17 cellular contexts compared by ENCODE assay signal in the genomic region with DNA sequence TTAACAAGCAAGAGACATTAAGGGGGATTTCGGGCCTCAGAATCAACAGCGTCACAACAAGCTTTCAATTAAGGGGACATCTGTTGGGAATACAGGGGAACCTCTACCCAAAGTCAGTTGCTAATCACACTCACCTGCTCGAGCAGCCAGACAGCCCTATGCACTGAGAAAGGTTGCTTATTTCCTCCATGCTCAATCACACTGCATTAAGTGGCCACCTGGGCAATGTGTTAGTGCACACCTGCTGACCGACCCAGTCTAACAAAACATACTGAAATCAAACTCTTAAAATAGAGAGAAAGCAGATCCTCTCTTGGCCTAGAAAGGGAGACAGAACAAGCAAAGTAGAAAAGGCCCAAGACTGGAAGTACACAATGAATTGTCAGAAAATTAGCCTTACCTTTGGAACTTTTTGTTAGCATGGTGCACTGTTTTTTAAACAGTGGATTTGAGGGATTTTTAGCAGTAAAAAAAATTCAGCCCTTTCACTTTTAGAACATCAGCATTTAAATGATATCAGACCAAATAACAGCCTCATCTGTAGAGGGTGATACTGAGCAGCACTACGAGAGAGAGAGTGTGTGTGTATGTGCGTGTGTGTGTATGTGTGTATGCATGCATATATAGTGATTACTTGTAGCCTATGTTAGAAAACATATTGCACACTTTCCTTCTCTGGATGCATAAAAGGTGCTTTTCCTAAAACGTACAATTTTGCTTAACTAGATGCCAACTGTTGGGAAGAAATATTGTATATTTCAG.
DNase-seq lines count a peak whose midpoint lies in the region; TF ChIP-seq lines count a peak whose summit lies in the region.
"Had no signal": no experiment of that assay in that cellular context is flagged by ENCODE, and none has a peak within 500 bp of the region (broad histone marks: within the 10 kb centered on the region; RNA-seq: fewer than 3 reads in every experiment).

No MANE protein-coding gene starts in this region.

- H2AFZ ChIP-seq in MM.1S (ENCODE audit: low read length), result peak overlapping the region; percentile 51

- H3K27me3 ChIP-seq in MM.1S (replicated peaks; ENCODE audit: insufficient read depth, low read length), result no peaks in the 10 kb centered on the region
- H3K27me3 ChIP-seq: esophagus muscularis mucosa had no signal

- peaks cover 22% of the 10 kb centered on the region for H3F3A ChIP-seq in MM.1S (ENCODE audit: insufficient read depth, low read length)

- no peaks in the 10 kb centered on the region for H3K9me3 ChIP-seq in MM.1S (replicated peaks; ENCODE audit: insufficient read depth, low read length)
- H3K9me3 ChIP-seq: esophagus muscularis mucosa had no signal

- peak overlapping the region; percentile 61 for H3K4me2 ChIP-seq in MM.1S (ENCODE audit: low read depth, low read length)

- peaks cover 7% of the 10 kb centered on the region for H3K4me1 ChIP-seq in MM.1S (ENCODE audit: low read length)
- H3K4me1 ChIP-seq: esophagus muscularis mucosa had no signal

- intact Hi-C loops in activated CD4-positive, alpha-beta T cell treated with anti-CD3 and anti-CD28 coated beads, Interleukin-2, amount 10 ng/mL, durations not matched to agents 24 days and 14 days (cut with micrococcal nuclease), result no loop called here

- H4K20me1 ChIP-seq in MM.1S (ENCODE audit: insufficient read depth, low read length), result no peaks in the 10 kb centered on the region

- peak; percentile 84 for DNase-seq in MM.1S
- peak; percentile 70 for DNase-seq in NCI-H2081 treated with DMSO at 0.1 percent for 48 hours (lab: John Stamatoyannopoulos, UW)
- DNase-seq in NCI-H748 treated with DMSO at 0.1 percent for 48 hours (lab: John Stamatoyannopoulos, UW), result peak; percentile 78
- no peak for DNase-seq in activated CD4-positive, alpha-beta T cell treated with anti-CD3 and anti-CD28 coated beads, Interleukin-2, amount 10 ng/mL, durations not matched to agents 24 days and 14 days
- DNase-seq in HCEC 1CT, result no peak
- no peak for DNase-seq in activated CD4-positive, alpha-beta T cell treated with anti-CD3 and anti-CD28 coated beads for 1 hour
- DNase-seq: activated CD4-positive, alpha-beta T cell treated with anti-CD3 and anti-CD28 coated beads, Interleukin-2, amount 50 U/mL, for 1 hour; GF-D8; kidney glomerular epithelial cell; mesenchymal stem cell; natural killer cell; stimulated activated CD4-positive, alpha-beta T cell treated with anti-CD3 and anti-CD28 coated beads, Interleukin-2, amount 100 ng/mL, for 24 hours; stimulated activated naive CD8-positive, alpha-beta T cell treated with anti-CD3 and anti-CD28 coated beads, Interleukin-15, Interleukin-2, amounts not matched to agents 100 U/mL and 50 U/mL, for 24 hours; trophoblast cell had no signal

- H3K4me3 ChIP-seq in MM.1S (ENCODE audit: low read length), result peak overlapping the region; percentile 45
- H3K4me3 ChIP-seq: esophagus muscularis mucosa, GM12878 had no signal

- H3K27ac ChIP-seq in MM.1S (ENCODE audit: low read length) (peak overlapping the region; percentile 81), temporal lobe (ENCODE audit: low read depth, low read length) (peak overlapping the region; percentile 77)
- H3K27ac ChIP-seq: esophagus muscularis mucosa had no signal

- TF ChIP-seq CTCF in MM.1S (IDR thresholded peaks at IDR 0.05; ENCODE audit: low read length), result peak; percentile 48

- no peaks in the 10 kb centered on the region for H3K9me3 Mint-ChIP-seq in activated CD4-positive, alpha-beta T cell treated with anti-CD3 and anti-CD28 coated beads, Interleukin-2, amount 10 ng/mL, durations not matched to agents 24 days and 14 days

- H3K4me3 Mint-ChIP-seq in activated CD4-positive, alpha-beta T cell treated with anti-CD3 and anti-CD28 coated beads, Interleukin-2, amount 10 ng/mL, durations not matched to agents 24 days and 14 days, result no peak overlapping the region
- H3K4me3 Mint-ChIP-seq: natural killer cell had no signal

- no peak overlapping the region for H3K27ac Mint-ChIP-seq in activated CD4-positive, alpha-beta T cell treated with anti-CD3 and anti-CD28 coated beads, Interleukin-2, amount 10 ng/mL, durations not matched to agents 24 days and 14 days
- H3K27ac Mint-ChIP-seq: natural killer cell had no signal

- H3K36me3 Mint-ChIP-seq in activated CD4-positive, alpha-beta T cell treated with anti-CD3 and anti-CD28 coated beads, Interleukin-2, amount 10 ng/mL, durations not matched to agents 24 days and 14 days (ENCODE audit: low read depth), result no peaks in the 10 kb centered on the region

- H3K36me3 ChIP-seq in MM.1S (replicated peaks; ENCODE audit: insufficient read depth, low read length), result no peaks in the 10 kb centered on the region
- H3K36me3 ChIP-seq: esophagus muscularis mucosa had no signal

- H3K27me3 Mint-ChIP-seq in activated CD4-positive, alpha-beta T cell treated with anti-CD3 and anti-CD28 coated beads, Interleukin-2, amount 10 ng/mL, durations not matched to agents 24 days and 14 days, result no peaks in the 10 kb centered on the region

- H3K9me2 ChIP-seq in MM.1S (replicated peaks; ENCODE audit: insufficient read depth, low read length), result no peaks in the 10 kb centered on the region

- no peaks in the 10 kb centered on the region for H3K79me2 ChIP-seq in MM.1S (ENCODE audit: low read length)

- H3K9ac ChIP-seq in MM.1S (ENCODE audit: low read length), result peak overlapping the region; percentile 45

- H3K4me1 Mint-ChIP-seq in activated CD4-positive, alpha-beta T cell treated with anti-CD3 and anti-CD28 coated beads, Interleukin-2, amount 10 ng/mL, durations not matched to agents 24 days and 14 days, result no peaks in the 10 kb centered on the region
- H3K4me1 Mint-ChIP-seq: natural killer cell had no signal

Comparison
In these comparisons a context has a peak if more than half of its experiments do, and no peak if none do; other contexts are left out.
1. DNase-seq: peak in MM.1S (single experiment), NCI-H2081 treated with DMSO at 0.1 percent for 48 hours (single experiment) and NCI-H748 treated with DMSO at 0.1 percent for 48 hours (single experiment); none in activated CD4-positive, alpha-beta T cell treated with anti-CD3 and anti-CD28 coated beads, Interleukin-2, amount 10 ng/mL, durations not matched to agents 24 days and 14 days (single experiment), HCEC 1CT (single experiment) and activated CD4-positive, alpha-beta T cell treated with anti-CD3 and anti-CD28 coated beads for 1 hour (single experiment).